In genomic region chr10:2700626-2701305, GRCh38 we compare ENCODE assay signal across 18 cellular contexts.
DNase-seq lines count a peak whose midpoint lies in the region; ATAC-seq and TF ChIP-seq lines count a peak whose summit lies in the region.
"Had no signal": no experiment of that assay in that cellular context is flagged by ENCODE, and none has a peak within 500 bp of the region (broad histone marks: within the 10 kb centered on the region; RNA-seq: fewer than 3 reads in every experiment).

No MANE protein-coding gene starts in this region.

- H3K27me3 ChIP-seq in GM06990 (replicated peaks; ENCODE audit: control insufficient read depth, insufficient read depth, low read length), result no peaks in the 10 kb centered on the region
- H3K27me3 ChIP-seq in H7 (ENCODE audit: control insufficient read depth, insufficient read depth, low read length), result no peaks in the 10 kb centered on the region
- no peaks in the 10 kb centered on the region for H3K27me3 ChIP-seq in suprapubic skin

- no peaks in the 10 kb centered on the region for H3K4me1 ChIP-seq in suprapubic skin

- no peaks in the 10 kb centered on the region for H3K9me3 ChIP-seq in suprapubic skin

- no peak for TF ChIP-seq EP300 in suprapubic skin (IDR thresholded peaks at IDR 0.05)

- TF ChIP-seq POLR2A in suprapubic skin (IDR thresholded peaks at IDR 0.05), result no peak

- H3K4me3 ChIP-seq in GM06990 (replicated peaks; ENCODE audit: low read depth, low read length) (no peak overlapping the region), H7 (ENCODE audit: insufficient read depth, low read depth, low read length) (no peak overlapping the region), suprapubic skin (no peak overlapping the region)

- no peak overlapping the region for H3K27ac ChIP-seq in suprapubic skin

- DNase-seq in GM06990 (ENCODE audit: extremely low read depth, insufficient read length), result peak; percentile 2
- peak; percentile 9 for DNase-seq in NOMO-1 treated with DMSO at 0.1 percent for 48 hours (lab: John Stamatoyannopoulos, UW; ENCODE audit: unreplicated experiment)
- DNase-seq in stimulated activated naive CD4-positive, alpha-beta T cell (lab: John Stamatoyannopoulos, UW), result no peak
- DNase-seq in H7, result no peak
- no peak for DNase-seq in LoVo (ENCODE audit: low spot score)
- no peak for DNase-seq in suprapubic skin (ENCODE audit: low spot score in 2 of 2)
- DNase-seq: activated effector memory CD4-positive, alpha-beta T cell treated with Interleukin-2 at 50 U/mL for 16 hours; amniotic stem cell; central memory CD4-positive, alpha-beta T cell; COR-L47; effector memory CD4-positive, alpha-beta T cell; NCI-H1436 treated with DMSO at 0.1 percent for 48 hours; NCI-H2227 treated with DMSO at 0.1 percent for 48 hours; stimulated activated CD4-positive, alpha-beta T cell treated with anti-CD3 and anti-CD28 coated beads, Interleukin-4, amount 100 ng/mL, for 4 hours; T-helper 17 cell had no signal

- no peaks in the 10 kb centered on the region for H3K36me3 ChIP-seq in GM06990 (ENCODE audit: control insufficient read depth, insufficient read depth, low read length)
- H3K36me3 ChIP-seq in H7 (replicated peaks; ENCODE audit: control insufficient read depth, insufficient read depth, low read length), result no peaks in the 10 kb centered on the region
- H3K36me3 ChIP-seq in suprapubic skin, result no peaks in the 10 kb centered on the region

- TF ChIP-seq CTCF in GM06990 (IDR thresholded peaks at IDR 0.05; ENCODE audit: insufficient read depth, low read length, poor library complexity, severe bottlenecking) (no peak), suprapubic skin (IDR thresholded peaks at IDR 0.05) (no peak)

- ATAC-seq in GM19452 (IDR thresholded peaks at IDR 0.05; ENCODE audit: unreplicated experiment), result peak; percentile 83
- ATAC-seq in HG02973 (IDR thresholded peaks at IDR 0.05; ENCODE audit: unreplicated experiment), result peak; percentile 74
- ATAC-seq: Right ventricle myocardium inferior, T-helper 17 cell had no signal

- WGBS in suprapubic skin, result 81% methylated on average over 6 of the region's 6 CpGs

Comparison
In these comparisons a context has a peak if more than half of its experiments do, and no peak if none do; other contexts are left out.
1. DNase-seq: peak in GM06990 (single experiment) and NOMO-1 treated with DMSO at 0.1 percent for 48 hours (single experiment); none in stimulated activated naive CD4-positive, alpha-beta T cell (0 of 6), H7 (single experiment), LoVo (single experiment) and suprapubic skin (0 of 2).